Comparison of ENCODE assay signal across 8 cellular contexts in genomic region chr6:7312616-7313504, GRCh38. TPM values are rescaled to one million over a fixed set of nuclear protein-coding genes. Genes with fewer than 3 reads are reported as not detected.
DNase-seq lines count a peak whose midpoint lies in the region; ATAC-seq, FAIRE-seq and TF ChIP-seq lines count a peak whose summit lies in the region.

SSR1 (minus strand) TSS chr6:7313199; CDS start chr6:7313120, 79 bp downstream.

- intact Hi-C loops in Right ventricle myocardium superior (cut with DNase I): loop anchor here (2.0 to 10.0 kb wide), 2 partner anchors 78 to 302 kb away; no protein-coding TSS in a partner anchor
- intact Hi-C loops in pancreas (cut with DNase I): loop anchor here in 1 of 3 donors (10.0 kb wide), 1 partner anchor 72 kb away; the partner anchor contains the start of genes CAGE1 and RIOK1
- intact Hi-C loops in tibial artery (cut with DNase I; ENCODE audit: low total_unique reads): loop anchor here (5.0 kb wide), 1 partner anchor 79 kb away; no protein-coding TSS in a partner anchor

- TF ChIP-seq CTCF in GM12865 (IDR thresholded peaks at IDR 0.05; ENCODE audit: insufficient read depth, low read depth, low read length, missing control alignments) (no peak), pancreas (IDR thresholded peaks at IDR 0.05) (no peak), tibial artery (IDR thresholded peaks at IDR 0.05) (peak in 1 of 2 experiments; percentile 2)

- H3K27ac Mint-ChIP-seq in activated naive CD8-positive, alpha-beta T cell treated with anti-CD3 and anti-CD28 coated beads, Interleukin-2, amount 50 U/mL, for 24 hours: peak within 1 kb of the TSS; percentile 96

- peaks cover 50% of the 10 kb centered on the region for H3K4me1 Mint-ChIP-seq in activated naive CD8-positive, alpha-beta T cell treated with anti-CD3 and anti-CD28 coated beads, Interleukin-2, amount 50 U/mL, for 24 hours

- H3K9me3 Mint-ChIP-seq in activated naive CD8-positive, alpha-beta T cell treated with anti-CD3 and anti-CD28 coated beads, Interleukin-2, amount 50 U/mL, for 24 hours: peaks cover 6% of the 10 kb centered on the region

- ATAC-seq in HG02763 (IDR thresholded peaks at IDR 0.05; ENCODE audit: unreplicated experiment) (peak; percentile 97), Right ventricle myocardium superior (ENCODE audit: poor library complexity) (peak; percentile 100), pancreas (peak; percentile 98 to 100 (median 99))
- ATAC-seq in activated naive CD8-positive, alpha-beta T cell treated with anti-CD3 and anti-CD28 coated beads, Interleukin-2, amount 50 U/mL, for 24 hours: peak; percentile 99

- FAIRE-seq in pancreas (lab: Jason Lieb, UNC): peak; percentile 71

- H3K4me1 ChIP-seq in pancreas (peaks cover 8 to 34% (median 21%) of the 10 kb centered on the region in 3 donors), tibial artery (peaks cover 0 to 35% (median 16%) of the 10 kb centered on the region in 4 donors)

- peaks cover 0 to 16% (median 8%) of the 10 kb centered on the region in 3 donors for H3K36me3 ChIP-seq in pancreas
- peaks cover 0 to 17% (median 11%) of the 10 kb centered on the region in 3 donors for H3K36me3 ChIP-seq in tibial artery

- H3K9me3 ChIP-seq in pancreas (no peaks in the 10 kb centered on the region), tibial artery (no peaks in the 10 kb centered on the region)

- DNase-seq in GM12865 (ENCODE audit: low read depth) (peak; percentile 98), NCI-H1417 treated with DMSO at 0.1 percent for 48 hours (lab: John Stamatoyannopoulos, UW) (peak; percentile 81), SW480 (ENCODE audit: low spot score) (peak; percentile 96), Right ventricle myocardium superior (peak; percentile 99), pancreas (peak; percentile 97 to 99 (median 98)), tibial artery (peak; percentile 96 to 98)
- peak; percentile 96 for DNase-seq in activated naive CD8-positive, alpha-beta T cell treated with anti-CD3 and anti-CD28 coated beads, Interleukin-2, amount 50 U/mL, for 24 hours

- H3K27me3 ChIP-seq in pancreas (no peaks in the 10 kb centered on the region), tibial artery (no peaks in the 10 kb centered on the region)

- H3K4me3 Mint-ChIP-seq in activated naive CD8-positive, alpha-beta T cell treated with anti-CD3 and anti-CD28 coated beads, Interleukin-2, amount 50 U/mL, for 24 hours: peak within 1 kb of the TSS; percentile 89

- no peaks in the 10 kb centered on the region for H3K27me3 Mint-ChIP-seq in activated naive CD8-positive, alpha-beta T cell treated with anti-CD3 and anti-CD28 coated beads, Interleukin-2, amount 50 U/mL, for 24 hours

- H3K36me3 Mint-ChIP-seq in activated naive CD8-positive, alpha-beta T cell treated with anti-CD3 and anti-CD28 coated beads, Interleukin-2, amount 50 U/mL, for 24 hours (ENCODE audit: low read depth): peaks cover 36% of the 10 kb centered on the region

- 0% methylated on average over 81 to 83 of the region's 83 CpGs for WGBS in pancreas, 2 donors

- H3K27ac ChIP-seq in pancreas (peak within 1 kb of the TSS; percentile 87 to 96 (median 94)), tibial artery (peak within 1 kb of the TSS; percentile 93 to 98)

- H3K4me3 ChIP-seq in GM12865 (ENCODE audit: low read depth, low read length) (peak within 1 kb of the TSS; percentile 68), pancreas (peak within 1 kb of the TSS; percentile 78 to 99 (median 96)), tibial artery (peak within 1 kb of the TSS; percentile 97 to 98)

RNA-seq across cellular contexts. Expression of gene SSR1, which starts in this region (rescaled TPM):
- total RNA-seq in Right ventricle myocardium superior (47.5 TPM), pancreas (100 to 1,000 TPM in 3 of 6 donors, 10 to 100 TPM in 3; 64.3 to 138 (median 109) TPM)
- polyA plus RNA-seq in pancreas: 10 to 100 TPM; 11.5 to 37.0 TPM

Comparison
In these comparisons a context has a peak if more than half of its experiments do, and no peak if none do; other contexts are left out.
1. Peak in every context shown above with its lines: DNase-seq, ATAC-seq, H3K4me3 ChIP-seq and H3K27ac ChIP-seq.